Comparison of ENCODE assay signal across 1 cellular context in the genomic region with DNA sequence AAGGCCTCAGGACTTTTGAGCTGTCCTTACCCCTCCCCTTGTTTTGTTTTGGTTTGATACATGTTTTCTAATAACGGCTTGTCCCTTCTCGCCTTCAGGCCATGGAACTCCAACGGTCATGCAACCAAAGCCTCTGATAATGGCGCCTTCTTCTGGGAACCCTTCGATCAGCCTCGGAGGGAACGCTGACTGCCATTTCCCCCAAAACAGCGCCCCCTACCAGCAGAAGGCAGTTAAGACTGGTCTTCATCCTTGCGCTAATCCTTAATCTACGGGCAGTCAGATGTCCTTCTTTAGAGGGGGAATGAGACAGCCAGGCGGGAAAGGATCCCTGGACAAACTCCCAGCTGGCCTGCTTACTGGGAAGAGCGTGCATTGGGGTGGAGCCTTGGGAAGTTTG.
TF ChIP-seq lines count a peak whose summit lies in the region.

No MANE protein-coding gene starts in this region.

TF ChIP-seq in GM23338, 12 proteins besides CTCF, POLR2A, EP300 and RAD21 (continued from another document):
- TF ChIP-seq, protein P1, sequence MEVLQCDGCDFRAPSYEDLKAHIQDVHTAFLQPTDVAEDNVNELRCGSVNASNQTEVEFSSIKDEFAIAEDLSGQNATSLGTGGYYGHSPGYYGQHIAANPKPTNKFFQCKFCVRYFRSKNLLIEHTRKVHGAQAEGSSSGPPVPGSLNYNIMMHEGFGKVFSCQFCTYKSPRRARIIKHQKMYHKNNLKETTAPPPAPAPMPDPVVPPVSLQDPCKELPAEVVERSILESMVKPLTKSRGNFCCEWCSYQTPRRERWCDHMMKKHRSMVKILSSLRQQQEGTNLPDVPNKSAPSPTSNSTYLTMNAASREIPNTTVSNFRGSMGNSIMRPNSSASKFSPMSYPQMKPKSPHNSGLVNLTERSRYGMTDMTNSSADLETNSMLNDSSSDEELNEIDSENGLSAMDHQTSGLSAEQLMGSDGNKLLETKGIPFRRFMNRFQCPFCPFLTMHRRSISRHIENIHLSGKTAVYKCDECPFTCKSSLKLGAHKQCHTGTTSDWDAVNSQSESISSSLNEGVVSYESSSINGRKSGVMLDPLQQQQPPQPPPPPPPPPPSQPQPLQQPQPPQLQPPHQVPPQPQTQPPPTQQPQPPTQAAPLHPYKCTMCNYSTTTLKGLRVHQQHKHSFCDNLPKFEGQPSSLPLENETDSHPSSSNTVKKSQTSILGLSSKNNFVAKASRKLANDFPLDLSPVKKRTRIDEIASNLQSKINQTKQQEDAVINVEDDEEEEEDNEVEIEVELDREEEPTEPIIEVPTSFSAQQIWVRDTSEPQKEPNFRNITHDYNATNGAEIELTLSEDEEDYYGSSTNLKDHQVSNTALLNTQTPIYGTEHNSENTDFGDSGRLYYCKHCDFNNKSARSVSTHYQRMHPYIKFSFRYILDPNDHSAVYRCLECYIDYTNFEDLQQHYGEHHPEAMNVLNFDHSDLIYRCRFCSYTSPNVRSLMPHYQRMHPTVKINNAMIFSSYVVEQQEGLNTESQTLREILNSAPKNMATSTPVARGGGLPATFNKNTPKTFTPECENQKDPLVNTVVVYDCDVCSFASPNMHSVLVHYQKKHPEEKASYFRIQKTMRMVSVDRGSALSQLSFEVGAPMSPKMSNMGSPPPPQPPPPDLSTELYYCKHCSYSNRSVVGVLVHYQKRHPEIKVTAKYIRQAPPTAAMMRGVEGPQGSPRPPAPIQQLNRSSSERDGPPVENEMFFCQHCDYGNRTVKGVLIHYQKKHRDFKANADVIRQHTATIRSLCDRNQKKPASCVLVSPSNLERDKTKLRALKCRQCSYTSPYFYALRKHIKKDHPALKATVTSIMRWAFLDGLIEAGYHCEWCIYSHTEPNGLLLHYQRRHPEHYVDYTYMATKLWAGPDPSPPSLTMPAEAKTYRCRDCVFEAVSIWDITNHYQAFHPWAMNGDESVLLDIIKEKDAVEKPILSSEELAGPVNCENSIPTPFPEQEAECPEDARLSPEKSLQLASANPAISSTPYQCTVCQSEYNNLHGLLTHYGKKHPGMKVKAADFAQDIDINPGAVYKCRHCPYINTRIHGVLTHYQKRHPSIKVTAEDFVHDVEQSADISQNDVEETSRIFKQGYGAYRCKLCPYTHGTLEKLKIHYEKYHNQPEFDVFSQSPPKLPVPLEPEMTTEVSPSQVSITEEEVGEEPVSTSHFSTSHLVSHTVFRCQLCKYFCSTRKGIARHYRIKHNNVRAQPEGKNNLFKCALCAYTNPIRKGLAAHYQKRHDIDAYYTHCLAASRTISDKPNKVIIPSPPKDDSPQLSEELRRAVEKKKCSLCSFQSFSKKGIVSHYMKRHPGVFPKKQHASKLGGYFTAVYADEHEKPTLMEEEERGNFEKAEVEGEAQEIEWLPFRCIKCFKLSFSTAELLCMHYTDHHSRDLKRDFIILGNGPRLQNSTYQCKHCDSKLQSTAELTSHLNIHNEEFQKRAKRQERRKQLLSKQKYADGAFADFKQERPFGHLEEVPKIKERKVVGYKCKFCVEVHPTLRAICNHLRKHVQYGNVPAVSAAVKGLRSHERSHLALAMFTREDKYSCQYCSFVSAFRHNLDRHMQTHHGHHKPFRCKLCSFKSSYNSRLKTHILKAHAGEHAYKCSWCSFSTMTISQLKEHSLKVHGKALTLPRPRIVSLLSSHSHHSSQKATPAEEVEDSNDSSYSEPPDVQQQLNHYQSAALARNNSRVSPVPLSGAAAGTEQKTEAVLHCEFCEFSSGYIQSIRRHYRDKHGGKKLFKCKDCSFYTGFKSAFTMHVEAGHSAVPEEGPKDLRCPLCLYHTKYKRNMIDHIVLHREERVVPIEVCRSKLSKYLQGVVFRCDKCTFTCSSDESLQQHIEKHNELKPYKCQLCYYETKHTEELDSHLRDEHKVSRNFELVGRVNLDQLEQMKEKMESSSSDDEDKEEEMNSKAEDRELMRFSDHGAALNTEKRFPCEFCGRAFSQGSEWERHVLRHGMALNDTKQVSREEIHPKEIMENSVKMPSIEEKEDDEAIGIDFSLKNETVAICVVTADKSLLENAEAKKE (CRISPR knock-in tag; IDR thresholded peaks at IDR 0.05) = no peak
- TF ChIP-seq ZNF331 (CRISPR knock-in tag; IDR thresholded peaks at IDR 0.05; ENCODE audit: low read depth) = no peak
- no peak for TF ChIP-seq NANOG (IDR thresholded peaks at IDR 0.05; ENCODE audit: borderline replicate concordance)
